Comparison of ENCODE assay signal across 6 cellular contexts in genomic region chr19:1251503-1252220, GRCh38. TPM values are rescaled to one million over a fixed set of nuclear protein-coding genes. Genes with fewer than 3 reads are reported as not detected.
DNase-seq lines count a peak whose midpoint lies in the region; ATAC-seq and TF ChIP-seq lines count a peak whose summit lies in the region.

No MANE protein-coding gene starts in this region.

- H3K9ac ChIP-seq in duodenal mucosa (ENCODE audit: low read depth in 1 of 2, low read length in 2 of 2) = peak overlapping the region; percentile 85

- POLR2A ChIA-PET in RWPE1 (lab: Yijun Ruan, JAX; ENCODE audit: low non-redundant PET) = interaction anchor here (1.2 kb wide), 1 partner anchor 17 kb away, joined by 4 read pairs; the partner anchor contains the start of gene CIRBP

- peak overlapping the region; percentile 100 for H3K27ac ChIP-seq in RWPE1
- peak overlapping the region; percentile 98 for H3K27ac ChIP-seq in duodenal mucosa (ENCODE audit: low read depth, low read length)
- peak overlapping the region; percentile 99 for H3K27ac ChIP-seq in psoas muscle

- H3K4me3 ChIP-seq in duodenal mucosa (ENCODE audit: low read depth in 1 of 2, low read length in 2 of 2) (peak overlapping the region; percentile 80 to 82), psoas muscle (peak overlapping the region; percentile 80)

- H3K9me3 ChIP-seq in duodenal mucosa (ENCODE audit: control insufficient read depth in 1 of 2, low read length in 2 of 2) (no peaks in the 10 kb centered on the region), psoas muscle (no peaks in the 10 kb centered on the region)

- CTCF ChIA-PET in RWPE1 (lab: Yijun Ruan, JAX) = no interaction called here

- 10 to 26% (median 15%) methylated on average over 27 to 31 of the region's 31 CpGs for WGBS in psoas muscle, 3 donors

- intact Hi-C loops in psoas muscle (cut with DNase I) = no loop called here

- TF ChIP-seq CTCF in RWPE1 (conservative IDR thresholded peaks at IDR 0.05; ENCODE audit: low read depth) (no peak), psoas muscle (IDR thresholded peaks at IDR 0.05) (no peak)

- H3K27me3 ChIP-seq in duodenal mucosa (ENCODE audit: control insufficient read depth in 1 of 2, insufficient read depth in 2 of 2, low read length in 2 of 2) (no peaks in the 10 kb centered on the region), psoas muscle (ENCODE audit: insufficient read depth in 3 of 3, low read length in 2 of 3) (no peaks in the 10 kb centered on the region)

- H3K4me1 ChIP-seq in duodenal mucosa (ENCODE audit: control insufficient read depth in 1 of 2, insufficient read depth in 2 of 2, low read length in 2 of 2) = peaks cover 26 to 33% of the 10 kb centered on the region in 2 donors
- H3K4me1 ChIP-seq in psoas muscle = peaks cover 49% of the 10 kb centered on the region

- H3K36me3 ChIP-seq in duodenal mucosa (ENCODE audit: control insufficient read depth in 1 of 2, insufficient read depth in 2 of 2, low read length in 2 of 2) (peaks cover 21 to 24% of the 10 kb centered on the region in 2 donors), psoas muscle (ENCODE audit: insufficient read depth in 1 of 2, low read depth in 1 of 2) (peaks cover 13 to 53% of the 10 kb centered on the region in 2 donors)

- peak; percentile 66 for DNase-seq in COLO668 (lab: John Stamatoyannopoulos, UW; ENCODE audit: unreplicated experiment)
- no peak for DNase-seq in RWPE1 (ENCODE audit: low spot score)
- DNase-seq in psoas muscle = peak; percentile 80 to 87
- no peak for DNase-seq in GM03348 (ENCODE audit: low spot score)

- ATAC-seq in psoas muscle = peak in 3 of 4 donors; percentile 0 to 6 (median 3)
- no peak for ATAC-seq in GM21515 (IDR thresholded peaks at IDR 0.05; ENCODE audit: unreplicated experiment)

RNA-seq across cellular contexts. Expression of gene MIDN, which starts 3.3 kb away (rescaled TPM):
- 100 to 1,000 TPM in 3 of 4 donors, 10 to 100 TPM in 1; 84.7 to 331 (median 217) TPM for total RNA-seq in psoas muscle
- 100 to 1,000 TPM in 1 of 3 donors, 10 to 100 TPM in 2; 29.2 to 147 (median 36.4) TPM for polyA plus RNA-seq in psoas muscle

RNA-seq across cellular contexts. Expression of gene ATP5F1D, which starts 10.1 kb away (rescaled TPM):
- 100 to 1,000 TPM; 362 to 759 (median 472) TPM for total RNA-seq in psoas muscle
- 100 to 1,000 TPM; 310 to 858 (median 690) TPM for polyA plus RNA-seq in psoas muscle

RNA-seq across cellular contexts. Expression of gene CBARP, which starts 13.9 kb away (rescaled TPM):
- 1 to 10 TPM in 2 of 4 donors, under 1 TPM in 2; 0.41 to 4.0 (median 1.5) TPM for total RNA-seq in psoas muscle
- polyA plus RNA-seq in psoas muscle = 10 to 100 TPM in 1 of 3 donors, under 1 TPM in 2; 0.75 to 19.0 (median 0.88) TPM

RNA-seq across cellular contexts. Expression of gene CIRBP, which starts 17.5 kb away (rescaled TPM):
- 100 to 1,000 TPM; 137 to 591 (median 245) TPM for total RNA-seq in psoas muscle
- 100 to 1,000 TPM; 249 to 321 (median 317) TPM for polyA plus RNA-seq in psoas muscle

RNA-seq across cellular contexts. Expression of gene FAM174C, which starts 23.7 kb away (rescaled TPM):
- total RNA-seq in psoas muscle = 10 to 100 TPM in 3 of 4 donors, 1 to 10 TPM in 1; 9.0 to 18.1 (median 14.0) TPM
- 10 to 100 TPM; 21.8 to 88.8 (median 47.6) TPM for polyA plus RNA-seq in psoas muscle

Comparison
In these comparisons a context has a peak if more than half of its experiments do, and no peak if none do; other contexts are left out.
1. DNase-seq: peak in COLO668 (single experiment) and psoas muscle (2 of 2); none in RWPE1 (single experiment) and GM03348 (single experiment).
2. Peak in every context shown above with its lines, with median percentiles within 50 percentile points of each other: H3K27ac ChIP-seq.